ENCODE assay signal across 9 cellular contexts in genomic region chr6:83853178-83853967, GRCh38. TPM values are rescaled to one million over a fixed set of nuclear protein-coding genes. Genes with fewer than 3 reads are reported as not detected.
DNase-seq lines count a peak whose midpoint lies in the region; ATAC-seq and TF ChIP-seq lines count a peak whose summit lies in the region.
"Had no signal": no experiment of that assay in that cellular context is flagged by ENCODE, and none has a peak within 500 bp of the region (broad histone marks: within the 10 kb centered on the region; RNA-seq: fewer than 3 reads in every experiment).

A gene with protein sequence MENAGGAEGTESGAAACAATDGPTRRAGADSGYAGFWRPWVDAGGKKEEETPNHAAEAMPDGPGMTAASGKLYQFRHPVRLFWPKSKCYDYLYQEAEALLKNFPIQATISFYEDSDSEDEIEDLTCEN (plus strand): TSS chr6:83853360. CDS start chr6:83853417, 57 bp downstream.

- no peak for TF ChIP-seq EP300 in sigmoid colon (IDR thresholded peaks at IDR 0.05)

- H3K36me3 ChIP-seq in brain microvascular endothelial cell (replicated peaks): no peaks in the 10 kb centered on the region
- no peaks in the 10 kb centered on the region for H3K36me3 ChIP-seq in sigmoid colon

- WGBS in sigmoid colon, 2 donors: 2% methylated on average over 79 of the region's 79 CpGs

- in situ Hi-C loops in brain microvascular endothelial cell (cut with HindIII; ENCODE audit: low pct_ligation_motif_present, low sequenced_read_pairs): no loop called here

- H3K4me1 ChIP-seq in sigmoid colon: peaks cover 0 to 21% (median 11%) of the 10 kb centered on the region in 4 donors

- intact Hi-C loops in sigmoid colon (cut with DNase I): no loop called here

- no peak for TF ChIP-seq POLR2A in sigmoid colon (IDR thresholded peaks at IDR 0.05)

- H3K27ac ChIP-seq in brain microvascular endothelial cell (no peak within 1 kb of the TSS), sigmoid colon (peak within 1 kb of the TSS in 2 of 4 donors; percentile 26 to 37)

- ATAC-seq in GM21619 (IDR thresholded peaks at IDR 0.05; ENCODE audit: unreplicated experiment): no peak

- DNase-seq in DMS53 treated with DMSO at 0.1 percent for 48 hours (lab: John Stamatoyannopoulos, UW; ENCODE audit: unreplicated experiment) (peak; percentile 51), GOT3 (lab: John Stamatoyannopoulos, UW) (peak; percentile 29), NCI-H510A treated with DMSO at 0.1 percent for 48 hours (lab: John Stamatoyannopoulos, UW) (peak; percentile 66), brain microvascular endothelial cell (no peak), sigmoid colon (no peak)
- no peak for DNase-seq in stimulated activated CD4-positive, alpha-beta T cell treated with anti-CD3 and anti-CD28 coated beads, Interleukin-4, amount 100 ng/mL, for 4 hours

- H3K4me3 ChIP-seq in brain microvascular endothelial cell (ENCODE audit: low read depth, low read length): peak within 1 kb of the TSS; percentile 60
- peak within 1 kb of the TSS; percentile 74 for H3K4me3 ChIP-seq in iPS-18c (ENCODE audit: insufficient read depth, low read depth, low read length)
- peak within 1 kb of the TSS; percentile 34 to 64 (median 54) for H3K4me3 ChIP-seq in sigmoid colon

- TF ChIP-seq CTCF in brain microvascular endothelial cell (IDR thresholded peaks at IDR 0.05; ENCODE audit: low read depth, low read length, missing control alignments) (no peak), sigmoid colon (IDR thresholded peaks at IDR 0.05) (no peak)

- H3K9me3 ChIP-seq in iPS-18c (ENCODE audit: control insufficient read depth, insufficient read depth, low read length) (no peaks in the 10 kb centered on the region), sigmoid colon (no peaks in the 10 kb centered on the region)

- peaks cover 23% of the 10 kb centered on the region for H3K27me3 ChIP-seq in brain microvascular endothelial cell (replicated peaks)
- peaks cover 0 to 10% (median 0%) of the 10 kb centered on the region in 3 donors for H3K27me3 ChIP-seq in sigmoid colon

RNA-seq across cellular contexts. Expression of the gene that starts here (rescaled TPM):
- total RNA-seq in sigmoid colon: not detected
- polyA plus RNA-seq in sigmoid colon: under 1 TPM in 1 of 3 donors, not detected in 2; 0.41 TPM
- total RNA-seq: M059J had no signal

Comparison
In these comparisons a context has a peak if more than half of its experiments do, and no peak if none do; other contexts are left out.
1. DNase-seq: peak in DMS53 treated with DMSO at 0.1 percent for 48 hours (single experiment), GOT3 (single experiment) and NCI-H510A treated with DMSO at 0.1 percent for 48 hours (single experiment); none in brain microvascular endothelial cell (single experiment), sigmoid colon (single experiment) and stimulated activated CD4-positive, alpha-beta T cell treated with anti-CD3 and anti-CD28 coated beads, Interleukin-4, amount 100 ng/mL, for 4 hours (0 of 2).
2. Peak in every context shown above with its lines, with median percentiles within 50 percentile points of each other: H3K4me3 ChIP-seq.